Comparison of ENCODE assay signal across 8 cellular contexts in genomic region chr2:180359522-180360282, GRCh38.
DNase-seq lines count a peak whose midpoint lies in the region; TF ChIP-seq lines count a peak whose summit lies in the region.

No MANE protein-coding gene starts in this region.

- TF ChIP-seq CTCF in HFF-Myc (IDR thresholded peaks at IDR 0.05; ENCODE audit: low read depth, low read length, missing control alignments), result peak; percentile 20
- peak; percentile 53 for TF ChIP-seq CTCF in Loucy (conservative IDR thresholded peaks at IDR 0.05; ENCODE audit: low read length)

- peak overlapping the region in 3 of 5 donors; percentile 39 to 78 (median 69) for H3K4me3 Mint-ChIP-seq in immature natural killer cell

- H3K9me2 ChIP-seq in Loucy (replicated peaks; ENCODE audit: low read depth, low read length), result no peaks in the 10 kb centered on the region

- peaks cover 0 to 4% (median 0%) of the 10 kb centered on the region in 3 donors for H3K36me3 Mint-ChIP-seq in immature natural killer cell

- H3K9ac ChIP-seq in Loucy (ENCODE audit: low read depth, low read length, poor library complexity, severe bottlenecking), result no peak overlapping the region

- no peaks in the 10 kb centered on the region for H3F3A ChIP-seq in Loucy (ENCODE audit: low read depth)

- H3K9me3 ChIP-seq in Loucy (ENCODE audit: insufficient read depth, low read depth, low read length), result no peaks in the 10 kb centered on the region

- no peaks in the 10 kb centered on the region for H3K36me3 ChIP-seq in Loucy (ENCODE audit: insufficient read depth, low read length)

- 0 out of 2 replicates have a peak overlapping the region, but pooled peaks have one; percentile 4 for H2AFZ ChIP-seq in Loucy (ENCODE audit: low read length)

- no peaks in the 10 kb centered on the region for H3K79me2 ChIP-seq in Loucy (ENCODE audit: insufficient read depth, low read length)

- peak overlapping the region; percentile 40 to 91 (median 80) for H3K27ac Mint-ChIP-seq in immature natural killer cell

- peak overlapping the region; percentile 1 for H3K4me2 ChIP-seq in Loucy (ENCODE audit: low read depth, low read length, poor library complexity, severe bottlenecking)

- no peak overlapping the region for H3K4me3 ChIP-seq in HFF-Myc (replicated peaks; ENCODE audit: low read depth, low read length)
- no peak overlapping the region for H3K4me3 ChIP-seq in Loucy (ENCODE audit: low read length, poor library complexity, severe bottlenecking)

- H3K4me1 Mint-ChIP-seq in immature natural killer cell, result peaks cover 19 to 21% of the 10 kb centered on the region in 2 donors

- peaks cover 0 to 7% (median 0%) of the 10 kb centered on the region in 6 donors for H3K9me3 Mint-ChIP-seq in immature natural killer cell

- no peaks in the 10 kb centered on the region for H3K27me3 ChIP-seq in Loucy (ENCODE audit: insufficient read depth, low read length, poor library complexity, severe bottlenecking)

- H3K4me1 ChIP-seq in Loucy (ENCODE audit: insufficient read depth, low read length, poor library complexity, severe bottlenecking), result peaks cover 3% of the 10 kb centered on the region

- no peaks in the 10 kb centered on the region for H4K20me1 ChIP-seq in Loucy (ENCODE audit: insufficient read depth, low read length, poor library complexity, severe bottlenecking)

- peak in 2 of 3 experiments; percentile 9 to 41 for DNase-seq in NCI-H1417 (lab: John Stamatoyannopoulos, UW)
- DNase-seq in NCI-H1417 treated with DMSO at 0.1 percent for 48 hours (lab: John Stamatoyannopoulos, UW), result no peak
- no peak for DNase-seq in HFF-Myc (ENCODE audit: extremely low read depth, low read depth)
- peak; percentile 19 to 67 (median 35) for DNase-seq in immature natural killer cell
- DNase-seq in HuH-7.5 (ENCODE audit: low spot score), result no peak
- DNase-seq in OCI-M1 (lab: John Stamatoyannopoulos, UW), result no peak
- DNase-seq in NCI-H128 (lab: John Stamatoyannopoulos, UW; ENCODE audit: unreplicated experiment), result no peak

- H3K27me3 Mint-ChIP-seq in immature natural killer cell (ENCODE audit: low read depth in 3 of 3), result no peaks in the 10 kb centered on the region

Comparison
In these comparisons a context has a peak if more than half of its experiments do, and no peak if none do; other contexts are left out.
1. DNase-seq: peak in NCI-H1417 (2 of 3) and immature natural killer cell (3 of 3); none in NCI-H1417 treated with DMSO at 0.1 percent for 48 hours (single experiment), HFF-Myc (single experiment), HuH-7.5 (single experiment), OCI-M1 (single experiment) and NCI-H128 (single experiment).